Comparison of ENCODE assay signal across 10 cellular contexts in the genomic region with DNA sequence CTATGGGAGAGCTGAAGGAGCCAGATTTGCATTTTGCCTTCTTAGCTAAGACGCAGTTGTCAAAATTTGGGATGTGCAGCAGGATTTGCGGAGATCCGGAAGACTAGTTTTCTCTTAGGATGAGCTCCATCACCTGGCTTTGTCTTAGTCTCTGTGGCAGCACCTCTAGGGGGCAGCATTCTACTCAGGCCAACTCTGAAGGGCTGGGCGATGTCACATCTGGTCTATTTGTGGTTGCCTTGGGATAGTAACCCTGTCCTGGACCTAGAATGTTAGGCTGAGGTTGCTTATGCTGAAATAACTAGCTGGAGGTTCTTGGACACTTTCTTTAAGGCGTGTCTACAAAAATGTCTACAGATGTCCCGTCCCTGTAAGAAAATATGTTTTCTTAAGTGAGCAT.
DNase-seq lines count a peak whose midpoint lies in the region; ATAC-seq, FAIRE-seq and TF ChIP-seq lines count a peak whose summit lies in the region.
"Had no signal": no experiment of that assay in that cellular context is flagged by ENCODE, and none has a peak within 500 bp of the region (broad histone marks: within the 10 kb centered on the region; RNA-seq: fewer than 3 reads in every experiment).

No MANE protein-coding gene starts in this region.

- no peak overlapping the region for H3K27ac Mint-ChIP-seq in Calu3 (ENCODE audit: unreplicated experiment)
- H3K27ac Mint-ChIP-seq: T-helper 2 cell treated with Interferon-gamma antibody and Interleukin-4, amounts not matched to agents 5 μg/mL and 100 μg/mL, for 36 hours had no signal

- H4K20me1 ChIP-seq in GM23248 (ENCODE audit: insufficient read depth) (no peaks in the 10 kb centered on the region), keratinocyte (ENCODE audit: control insufficient read depth, extremely low read depth, insufficient read depth, low read length) (no peaks in the 10 kb centered on the region)

- H3K9me2 ChIP-seq in GM23248 (ENCODE audit: insufficient read depth): no peaks in the 10 kb centered on the region; the same call in 1 of the 2 replicates

- no peak overlapping the region for H3K4me3 Mint-ChIP-seq in Calu3 (ENCODE audit: low read depth, unreplicated experiment)
- H3K4me3 Mint-ChIP-seq: T-helper 2 cell treated with Interferon-gamma antibody and Interleukin-4, amounts not matched to agents 5 μg/mL and 100 μg/mL, for 36 hours had no signal

- no peak for FAIRE-seq in keratinocyte (lab: Jason Lieb, UNC)

- H3K27me3 Mint-ChIP-seq in Calu3 (ENCODE audit: unreplicated experiment): no peaks in the 10 kb centered on the region

- TF ChIP-seq CTCF in Calu3 (IDR thresholded peaks at IDR 0.05; ENCODE audit: unreplicated experiment) (peak; percentile 23), keratinocyte (optimal IDR thresholded peaks at IDR 0.05 in 1 of 3, IDR thresholded peaks at IDR 0.05 in 1 of 3, conservative IDR thresholded peaks at IDR 0.05 in 1 of 3; ENCODE audit: extremely low read depth in 1 of 3, insufficient read depth in 2 of 3, low read length in 3 of 3) (peak; percentile 48 to 70 (median 55))

- H3K4me3 ChIP-seq in GM23248 (no peak overlapping the region), keratinocyte (ENCODE audit: control insufficient read depth in 2 of 3, extremely low read depth in 1 of 3, insufficient read depth in 2 of 3, low read depth in 1 of 3, low read length in 3 of 3) (no peak overlapping the region)

- dilution Hi-C loops in keratinocyte (cut with MboI; ENCODE audit: extremely low pct_ligation_motif_present, low sequenced_read_pairs): no loop called here

- H3K9ac ChIP-seq in GM23248 (no peak overlapping the region), keratinocyte (ENCODE audit: control insufficient read depth, extremely low read depth, insufficient read depth, low read length) (no peak overlapping the region)

- H3K9me1 ChIP-seq in keratinocyte (ENCODE audit: control insufficient read depth, extremely low read depth, insufficient read depth, low read length): no peaks in the 10 kb centered on the region

- H3K36me3 ChIP-seq in GM23248 (ENCODE audit: low read depth) (no peaks in the 10 kb centered on the region), keratinocyte (ENCODE audit: control insufficient read depth in 2 of 2, extremely low read depth in 1 of 2, insufficient read depth in 2 of 2, low read length in 2 of 2) (no peaks in the 10 kb centered on the region)

- H3K36me3 Mint-ChIP-seq in Calu3 (ENCODE audit: insufficient read depth, unreplicated experiment): no peaks in the 10 kb centered on the region

- DNase-seq in Calu3 (peak; percentile 17), GM23248 (peak; percentile 41), SK-N-DZ (ENCODE audit: low spot score) (peak; percentile 33), keratinocyte (ENCODE audit: low read depth, low spot score) (no peak), mesenteric fat pad (ENCODE audit: low spot score) (no peak), LoVo (ENCODE audit: low spot score) (no peak)
- DNase-seq: mesenchymal stem cell had no signal

- no peak overlapping the region for H3K4me2 ChIP-seq in GM23248 (ENCODE audit: unreplicated experiment)
- H3K4me2 ChIP-seq in keratinocyte (ENCODE audit: control insufficient read depth, extremely low read depth, insufficient read depth, low read depth, low read length): no peak overlapping the region

- H3K27ac ChIP-seq in GM23248 (no peak overlapping the region), keratinocyte (ENCODE audit: control insufficient read depth, insufficient read depth, low read length) (no peak overlapping the region)

- no TSS peak for BruUV-seq in Calu3 (replicated peaks; lab: Mats Ljungman, UMichigan)

- peaks cover 8% of the 10 kb centered on the region; the same call in 1 of the 2 replicates for H3K27me3 ChIP-seq in GM23248 (replicated peaks; ENCODE audit: insufficient read depth)
- H3K27me3 ChIP-seq in keratinocyte (ENCODE audit: control insufficient read depth, extremely low read depth, insufficient read depth, low read length): no peaks in the 10 kb centered on the region

- CTCF ChIA-PET in Calu3 (lab: Charles Lee): interaction anchor here (0.7 kb wide), 1 partner anchor 112 kb away, joined by 3 read pairs; no protein-coding TSS in a partner anchor

- in situ Hi-C loops in GM23248 (cut with MboI): no loop called here

- ATAC-seq in GM18498 (IDR thresholded peaks at IDR 0.05; ENCODE audit: unreplicated experiment) (no peak), HG03354 (IDR thresholded peaks at IDR 0.05; ENCODE audit: poor library complexity, severe bottlenecking, unreplicated experiment) (no peak)

- H3K4me1 ChIP-seq in GM23248 (ENCODE audit: insufficient read depth): no peaks in the 10 kb centered on the region
- H3K4me1 ChIP-seq in keratinocyte (ENCODE audit: control insufficient read depth, extremely low read depth, insufficient read depth, low read length): no peaks in the 10 kb centered on the region

- intact Hi-C loops in Calu3 (cut with micrococcal nuclease; ENCODE audit: unreplicated experiment): no loop called here

- H2AFZ ChIP-seq in GM23248 (no peak overlapping the region), keratinocyte (ENCODE audit: control insufficient read depth, low read length) (no peak overlapping the region)

- no peaks in the 10 kb centered on the region for H3K79me2 ChIP-seq in GM23248 (ENCODE audit: insufficient read depth)
- H3K79me2 ChIP-seq in keratinocyte (ENCODE audit: control insufficient read depth, insufficient read depth, low read length): no peaks in the 10 kb centered on the region

- no peaks in the 10 kb centered on the region for H3K9me3 Mint-ChIP-seq in Calu3 (ENCODE audit: low read depth, unreplicated experiment)
- H3K9me3 Mint-ChIP-seq: T-helper 2 cell treated with Interferon-gamma antibody and Interleukin-4, amounts not matched to agents 5 μg/mL and 100 μg/mL, for 36 hours had no signal

- H3K9me3 ChIP-seq in GM23248 (ENCODE audit: low read depth) (no peaks in the 10 kb centered on the region), keratinocyte (ENCODE audit: control insufficient read depth, low read depth, low read length) (no peaks in the 10 kb centered on the region)

- H3F3A ChIP-seq in GM23248 (ENCODE audit: insufficient read depth): no peaks in the 10 kb centered on the region

- 58 to 59% methylated on average over 6 of the region's 6 CpGs for WGBS in GM23248 (ENCODE audit: low coverage in 1 of 2, low lambda C conversion rate in 2 of 2, missing lambda C conversion rate in 2 of 2), 2 experiments

- H3K4me1 Mint-ChIP-seq in Calu3 (ENCODE audit: low read depth, unreplicated experiment): no peaks in the 10 kb centered on the region

Comparison
In these comparisons a context has a peak if more than half of its experiments do, and no peak if none do; other contexts are left out.
1. DNase-seq: peak in Calu3 (single experiment), GM23248 (single experiment) and SK-N-DZ (single experiment); none in keratinocyte (single experiment), mesenteric fat pad (single experiment) and LoVo (single experiment).